1 cellular context compared by ENCODE assay signal in genomic region chr17:40510328-40510648, GRCh38.
TF ChIP-seq lines count a peak whose summit lies in the region.

No MANE protein-coding gene starts in this region.

TF ChIP-seq in HCT116, 20 proteins besides CTCF, POLR2A, EP300 and RAD21 (continued from another document):
- TF ChIP-seq YY1 (IDR thresholded peaks at IDR 0.05; ENCODE audit: extremely low read depth, insufficient replicate concordance, low read depth, low read length) (no peak), SP1 (IDR thresholded peaks at IDR 0.05; ENCODE audit: low read depth) (peak; percentile 88), JUND (IDR thresholded peaks at IDR 0.05) (peak; percentile 93)
- TF ChIP-seq, protein P1, sequence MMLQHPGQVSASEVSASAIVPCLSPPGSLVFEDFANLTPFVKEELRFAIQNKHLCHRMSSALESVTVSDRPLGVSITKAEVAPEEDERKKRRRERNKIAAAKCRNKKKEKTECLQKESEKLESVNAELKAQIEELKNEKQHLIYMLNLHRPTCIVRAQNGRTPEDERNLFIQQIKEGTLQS (IDR thresholded peaks at IDR 0.05), result no peak
TF ChIP-seq in HCT116: peak in this region for 9.
